In genomic region chr1:178093958-178094751, GRCh38 we compare ENCODE assay signal across 1 cellular context.
A peak's percentile ranks its signal among the peaks of the same experiment; 100 is the strongest.
TF ChIP-seq lines count a peak whose summit lies in the region.

TSS of gene RASAL2 (plus strand) at chr1:178094104. CDS start at chr1:178094493, 389 bp downstream.

TF ChIP-seq in HEK293, 187 proteins besides CTCF, POLR2A, EP300 and RAD21 (continued from another document and continues in another):
- TF ChIP-seq ZNF280D (tag by site-specific recombination; IDR thresholded peaks at IDR 0.05), result no peak
- TF ChIP-seq ZNF26 (tag by site-specific recombination; IDR thresholded peaks at IDR 0.05), result no peak
- no peak for TF ChIP-seq ZSCAN23 (tag by site-specific recombination; IDR thresholded peaks at IDR 0.05)
- no peak for TF ChIP-seq ZNF174 (tag by site-specific recombination; IDR thresholded peaks at IDR 0.05)
- peak; percentile 21; the same call in 1 of the 2 replicates for TF ChIP-seq ZFP37 (tag by site-specific recombination; IDR thresholded peaks at IDR 0.05)
- TF ChIP-seq RBAK (tag by site-specific recombination; IDR thresholded peaks at IDR 0.05), result no peak
- TF ChIP-seq MYNN (tag by site-specific recombination; IDR thresholded peaks at IDR 0.05; ENCODE audit: borderline replicate concordance), result no peak
- no peak for TF ChIP-seq ZNF768 (tag by site-specific recombination; IDR thresholded peaks at IDR 0.05)
- no peak for TF ChIP-seq ZNF645 (tag by site-specific recombination; IDR thresholded peaks at IDR 0.05)
- peak; percentile 19; the same call in 1 of the 2 replicates for TF ChIP-seq ZIC2 (tag by site-specific recombination; IDR thresholded peaks at IDR 0.05)
- no peak for TF ChIP-seq ZFP41 (tag by site-specific recombination; IDR thresholded peaks at IDR 0.05; ENCODE audit: borderline replicate concordance)
- no peak for TF ChIP-seq ZNF114 (tag by site-specific recombination; IDR thresholded peaks at IDR 0.05)
- TF ChIP-seq OSR2 (tag by site-specific recombination; IDR thresholded peaks at IDR 0.05), result peak; percentile 7; the same call in 1 of the 2 replicates
- TF ChIP-seq ZNF561 (tag by site-specific recombination; IDR thresholded peaks at IDR 0.05; ENCODE audit: borderline replicate concordance), result no peak
- no peak for TF ChIP-seq ZNF621 (tag by site-specific recombination; IDR thresholded peaks at IDR 0.05)
- no peak for TF ChIP-seq ZNF404 (tag by site-specific recombination; IDR thresholded peaks at IDR 0.05)
- TF ChIP-seq ZNF121 (tag by site-specific recombination; IDR thresholded peaks at IDR 0.05), result no peak
- TF ChIP-seq ZNF596 (tag by site-specific recombination; IDR thresholded peaks at IDR 0.05), result no peak
- no peak for TF ChIP-seq ZNF513 (tag by site-specific recombination; IDR thresholded peaks at IDR 0.05)
- TF ChIP-seq ZNF660 (tag by site-specific recombination; IDR thresholded peaks at IDR 0.05), result no peak; the same call in 1 of the 2 replicates
- TF ChIP-seq ELK4 (IDR thresholded peaks at IDR 0.05; ENCODE audit: borderline replicate concordance, low read depth, low read length), result no peak
- peak; percentile 91 for TF ChIP-seq ZNF335 (tag by site-specific recombination; conservative IDR thresholded peaks at IDR 0.05)
- TF ChIP-seq ZNF670 (tag by site-specific recombination; IDR thresholded peaks at IDR 0.05; ENCODE audit: low read depth), result no peak
- no peak for TF ChIP-seq ZNF426 (tag by site-specific recombination; IDR thresholded peaks at IDR 0.05)
- TF ChIP-seq ZNF132 (tag by site-specific recombination; IDR thresholded peaks at IDR 0.05; ENCODE audit: borderline replicate concordance), result no peak
- no peak for TF ChIP-seq ZNF571 (tag by site-specific recombination; IDR thresholded peaks at IDR 0.05)
- no peak for TF ChIP-seq ZNF16 (tag by site-specific recombination; IDR thresholded peaks at IDR 0.05; ENCODE audit: low read depth)
- no peak for TF ChIP-seq ZNF530 (tag by site-specific recombination; IDR thresholded peaks at IDR 0.05; ENCODE audit: low read depth)
- TF ChIP-seq SCRT2 (tag by site-specific recombination; IDR thresholded peaks at IDR 0.05), result no peak
- TF ChIP-seq GFI1B (tag by site-specific recombination; IDR thresholded peaks at IDR 0.05), result no peak
- TF ChIP-seq ZNF654 (tag by site-specific recombination; IDR thresholded peaks at IDR 0.05; ENCODE audit: low read depth), result no peak
- no peak for TF ChIP-seq HIC1 (tag by site-specific recombination; IDR thresholded peaks at IDR 0.05)
- peak; percentile 22; the same call in 1 of the 2 replicates for TF ChIP-seq KLF7 (tag by site-specific recombination; IDR thresholded peaks at IDR 0.05; ENCODE audit: borderline replicate concordance)
- TF ChIP-seq GLI4 (tag by site-specific recombination; IDR thresholded peaks at IDR 0.05), result no peak
- TF ChIP-seq ZNF202 (tag by site-specific recombination; IDR thresholded peaks at IDR 0.05; ENCODE audit: borderline replicate concordance), result no peak; the same call in 1 of the 2 replicates
- TF ChIP-seq ZNF658 (tag by site-specific recombination; IDR thresholded peaks at IDR 0.05), result no peak
- 0 out of 2 replicates have a peak, but pooled peaks have one; percentile 60 for TF ChIP-seq KLF1 (tag by site-specific recombination; IDR thresholded peaks at IDR 0.05)
- TF ChIP-seq SP3 (tag by site-specific recombination; IDR thresholded peaks at IDR 0.05), result peak; percentile 88
- no peak for TF ChIP-seq BCL11B (tag by site-specific recombination; IDR thresholded peaks at IDR 0.05; ENCODE audit: low read depth)
- TF ChIP-seq ZFP69B (tag by site-specific recombination; IDR thresholded peaks at IDR 0.05), result peak; percentile 90
- TF ChIP-seq ZNF785 (tag by site-specific recombination; IDR thresholded peaks at IDR 0.05), result no peak
- TF ChIP-seq ZNF398 (tag by site-specific recombination; IDR thresholded peaks at IDR 0.05), result peak; percentile 91
- TF ChIP-seq KLF10 (tag by site-specific recombination; IDR thresholded peaks at IDR 0.05), result peak; percentile 52; the same call in 1 of the 2 replicates
- TF ChIP-seq ZNF639 (tag by site-specific recombination; IDR thresholded peaks at IDR 0.05), result no peak
- no peak for TF ChIP-seq ZNF701 (tag by site-specific recombination; IDR thresholded peaks at IDR 0.05)
- no peak for TF ChIP-seq ZNF350 (tag by site-specific recombination; IDR thresholded peaks at IDR 0.05)
- no peak for TF ChIP-seq ZFP3 (tag by site-specific recombination; IDR thresholded peaks at IDR 0.05; ENCODE audit: low read depth)
- no peak for TF ChIP-seq ZNF223 (tag by site-specific recombination; IDR thresholded peaks at IDR 0.05)
- TF ChIP-seq HOXD13 (CRISPR knock-in tag; IDR thresholded peaks at IDR 0.05; ENCODE audit: borderline replicate concordance), result no peak
- TF ChIP-seq MEIS1 (CRISPR knock-in tag; IDR thresholded peaks at IDR 0.05; ENCODE audit: borderline replicate concordance), result no peak
- TF ChIP-seq ZNF544 (tag by site-specific recombination; IDR thresholded peaks at IDR 0.05), result no peak
- TF ChIP-seq ZNF23 (tag by site-specific recombination; IDR thresholded peaks at IDR 0.05; ENCODE audit: borderline replicate concordance), result no peak
- no peak for TF ChIP-seq ZNF623 (tag by site-specific recombination; IDR thresholded peaks at IDR 0.05)
- peak; percentile 49; the same call in 1 of the 2 replicates for TF ChIP-seq ZBTB7A (tag by site-specific recombination; IDR thresholded peaks at IDR 0.05; ENCODE audit: low read depth)
- peak; percentile 33; the same call in 1 of the 2 replicates for TF ChIP-seq ZXDB (tag by site-specific recombination; IDR thresholded peaks at IDR 0.05)
- TF ChIP-seq ZNF548 (tag by site-specific recombination; IDR thresholded peaks at IDR 0.05), result no peak
- TF ChIP-seq SCRT1 (tag by site-specific recombination; IDR thresholded peaks at IDR 0.05; ENCODE audit: borderline replicate concordance), result no peak
- TF ChIP-seq ZNF488 (tag by site-specific recombination; IDR thresholded peaks at IDR 0.05), result no peak
- TF ChIP-seq ZSCAN16 (tag by site-specific recombination; IDR thresholded peaks at IDR 0.05), result no peak
- no peak for TF ChIP-seq ZNF521 (tag by site-specific recombination; IDR thresholded peaks at IDR 0.05)
